Comparison of ENCODE assay signal across 12 cellular contexts in genomic region chr1:71068325-71069240, GRCh38. TPM values are rescaled to one million over a fixed set of nuclear protein-coding genes. Genes with fewer than 3 reads are reported as not detected.
DNase-seq lines count a peak whose midpoint lies in the region; ATAC-seq and TF ChIP-seq lines count a peak whose summit lies in the region.
"Had no signal": no experiment of that assay in that cellular context is flagged by ENCODE, and none has a peak within 500 bp of the region (broad histone marks: within the 10 kb centered on the region; RNA-seq: fewer than 3 reads in every experiment).

No MANE protein-coding gene starts in this region.

- H3K27me3 Mint-ChIP-seq in activated naive CD4-positive, alpha-beta T cell treated with anti-CD3 and anti-CD28 coated beads, Interleukin-2, amount 10 ng/mL, durations not matched to agents 7 days and 5 days: no peaks in the 10 kb centered on the region
- no peaks in the 10 kb centered on the region for H3K27me3 Mint-ChIP-seq in nephron progenitor cell (ENCODE audit: low read depth, poor library complexity)

- peaks cover 21% of the 10 kb centered on the region for H3K4me1 Mint-ChIP-seq in activated naive CD4-positive, alpha-beta T cell treated with anti-CD3 and anti-CD28 coated beads, Interleukin-2, amount 10 ng/mL, durations not matched to agents 7 days and 5 days
- no peaks in the 10 kb centered on the region for H3K4me1 Mint-ChIP-seq in nephron progenitor cell

- no peak for DNase-seq in activated naive CD4-positive, alpha-beta T cell treated with anti-CD3 and anti-CD28 coated beads, Interleukin-2, amount 10 ng/mL, durations not matched to agents 7 days and 5 days
- DNase-seq in activated naive CD4-positive, alpha-beta T cell (lab: John Stamatoyannopoulos, UW): no peak
- DNase-seq in nephron progenitor cell (no peak), islet precursor cell (no peak), NCI-H526 treated with DMSO at 0.1 percent for 48 hours (lab: John Stamatoyannopoulos, UW) (no peak), dermis blood vessel endothelial cell (no peak)
- DNase-seq: activated gamma-delta T cell treated with Interleukin-2 at 50 U/mL for 16 hours; effector CD8-positive, alpha-beta T cell; NCI-H2171 treated with DMSO at 0.1 percent for 48 hours; nucleus accumbens had no signal

- no peaks in the 10 kb centered on the region for H3K9me3 Mint-ChIP-seq in activated naive CD4-positive, alpha-beta T cell treated with anti-CD3 and anti-CD28 coated beads, Interleukin-2, amount 10 ng/mL, durations not matched to agents 7 days and 5 days
- no peaks in the 10 kb centered on the region for H3K9me3 Mint-ChIP-seq in nephron progenitor cell

- no peak for TF ChIP-seq CTCF in nephron progenitor cell (IDR thresholded peaks at IDR 0.05)

- peak overlapping the region; percentile 69 for H3K27ac Mint-ChIP-seq in activated naive CD4-positive, alpha-beta T cell treated with anti-CD3 and anti-CD28 coated beads, Interleukin-2, amount 10 ng/mL, durations not matched to agents 7 days and 5 days
- peak overlapping the region; percentile 36 for H3K27ac Mint-ChIP-seq in nephron progenitor cell

- CTCF ChIA-PET in activated naive CD4-positive, alpha-beta T cell treated with anti-CD3 and anti-CD28 coated beads, Interleukin-2, amount 10 ng/mL, durations not matched to agents 7 days and 5 days (lab: Charles Lee): no interaction called here

- peak; percentile 74 for ATAC-seq in HG02642 (IDR thresholded peaks at IDR 0.05; ENCODE audit: poor library complexity, unreplicated experiment)
- peak; percentile 51 for ATAC-seq in HG03558 (IDR thresholded peaks at IDR 0.05; ENCODE audit: extremely low read depth, unreplicated experiment)

- peaks cover 59% of the 10 kb centered on the region for H3K36me3 Mint-ChIP-seq in activated naive CD4-positive, alpha-beta T cell treated with anti-CD3 and anti-CD28 coated beads, Interleukin-2, amount 10 ng/mL, durations not matched to agents 7 days and 5 days
- H3K36me3 Mint-ChIP-seq in nephron progenitor cell (ENCODE audit: low read depth): peaks cover 67% of the 10 kb centered on the region

- H3K4me3 Mint-ChIP-seq in activated naive CD4-positive, alpha-beta T cell treated with anti-CD3 and anti-CD28 coated beads, Interleukin-2, amount 10 ng/mL, durations not matched to agents 7 days and 5 days: no peak overlapping the region
- H3K4me3 Mint-ChIP-seq in nephron progenitor cell: no peak overlapping the region

RNA-seq across cellular contexts. Expression of gene ZRANB2, which starts 12.3 kb away (rescaled TPM):
- 32.9 and 33.2 TPM in 2 replicates for total RNA-seq in dermis blood vessel endothelial cell

RNA-seq across cellular contexts. Expression of gene PTGER3, which starts 21.0 kb away (rescaled TPM):
- total RNA-seq in dermis blood vessel endothelial cell: not detected in 2 replicates
